ENCODE assay signal across 21 cellular contexts in genomic region chr2:184677171-184677570, GRCh38.
A peak's percentile ranks its signal among the peaks of the same experiment; 100 is the strongest.
DNase-seq lines count a peak whose midpoint lies in the region; ATAC-seq and TF ChIP-seq lines count a peak whose summit lies in the region.
"Had no signal": no experiment of that assay in that cellular context is flagged by ENCODE, and none has a peak within 500 bp of the region (broad histone marks: within the 10 kb centered on the region; RNA-seq: fewer than 3 reads in every experiment).

No MANE protein-coding gene starts in this region.

- DNase-seq in HT1080 (ENCODE audit: low read depth) (peak; percentile 6), OCI-M1 (lab: John Stamatoyannopoulos, UW) (peak; percentile 23), cardiac fibroblast (ENCODE audit: low read depth in 2 of 2) (peak; percentile 0 to 8), SW480 (ENCODE audit: low spot score) (no peak), NAMALWA (ENCODE audit: low spot score) (no peak)
- DNase-seq: CD4-positive, alpha-beta T cell; COR-L47; DMS79; GOT3; MG63; NCI-H1105 treated with DMSO at 0.1 percent for 48 hours; NCI-H2029 treated with DMSO at 0.1 percent for 48 hours; NCI-H226; NCI-H510A treated with DMSO at 0.1 percent for 48 hours; NCI-H774; NK-92 treated with Interleukin-12 subunit alpha and Interleukin-12 subunit beta, amount 100 ng/mL, for 24 hours; SJCRH30; T-helper 17 cell had no signal

- no peak for TF ChIP-seq CTCF in cardiac fibroblast (IDR thresholded peaks at IDR 0.05; ENCODE audit: low read depth, low read length)

- no peak overlapping the region for H3K4me3 ChIP-seq in cardiac fibroblast (replicated peaks in 1 of 2; ENCODE audit: low read depth in 2 of 2, low read length in 2 of 2)
- H3K4me3 ChIP-seq: GM12878, MG63, SJCRH30 had no signal

- ATAC-seq in HG03571 (IDR thresholded peaks at IDR 0.05; ENCODE audit: unreplicated experiment) (no peak), HG02970 (IDR thresholded peaks at IDR 0.05; ENCODE audit: low FRiP score, unreplicated experiment) (no peak)
- ATAC-seq: GM12878, T-helper 17 cell had no signal

Comparison
In these comparisons a context has a peak if more than half of its experiments do, and no peak if none do; other contexts are left out.
1. DNase-seq: peak in HT1080 (single experiment), OCI-M1 (single experiment) and cardiac fibroblast (2 of 2); none in SW480 (single experiment) and NAMALWA (single experiment).